In genomic region chr13:99282264-99283231, GRCh38 we compare ENCODE assay signal across 8 cellular contexts. TPM values are rescaled to one million over a fixed set of nuclear protein-coding genes. Genes with fewer than 3 reads are reported as not detected.
DNase-seq lines count a peak whose midpoint lies in the region; ATAC-seq and TF ChIP-seq lines count a peak whose summit lies in the region.

No MANE protein-coding gene starts in this region.

- H3K9me3 Mint-ChIP-seq in chondrocyte (ENCODE audit: low read depth), result no peaks in the 10 kb centered on the region

- H3K27me3 ChIP-seq in right atrium auricular region (no peaks in the 10 kb centered on the region), transverse colon (no peaks in the 10 kb centered on the region), SK-N-SH (ENCODE audit: insufficient read depth) (no peaks in the 10 kb centered on the region)

- in situ Hi-C loops in transverse colon (cut with MboI; ENCODE audit: low pct_ligation_motif_present in 1 of 4, low pct_unique_long_range_greater_than_20kb in 1 of 4, low sequenced_read_pairs in 3 of 4), result no loop called here

- no peak overlapping the region for H3K9ac ChIP-seq in SK-N-SH

- peak; percentile 46 for ATAC-seq in HG03139 (IDR thresholded peaks at IDR 0.05; ENCODE audit: unreplicated experiment)

- POLR2A ChIA-PET in SK-N-SH (lab: Yijun Ruan, JAX), result no interaction called here

- no peaks in the 10 kb centered on the region for H3K9me3 ChIP-seq in right atrium auricular region
- no peaks in the 10 kb centered on the region for H3K9me3 ChIP-seq in transverse colon
- H3K9me3 ChIP-seq in SK-N-SH, result no peaks in the 10 kb centered on the region

- intact Hi-C loops in cardiac septum (cut with DNase I) (no loop called here), transverse colon (cut with DNase I; ENCODE audit: low total_unique reads) (no loop called here)

- H2AFZ ChIP-seq in SK-N-SH (ENCODE audit: low read depth), result no peak overlapping the region

- H3K27ac Mint-ChIP-seq in chondrocyte (ENCODE audit: unreplicated experiment), result peak overlapping the region; percentile 81

- no peak overlapping the region for H3K4me3 Mint-ChIP-seq in chondrocyte (ENCODE audit: unreplicated experiment)

- no peaks in the 10 kb centered on the region for H3K79me2 ChIP-seq in SK-N-SH (ENCODE audit: insufficient read depth)

- peaks cover 62% of the 10 kb centered on the region for H3K4me1 Mint-ChIP-seq in chondrocyte (ENCODE audit: low read depth)

- H3K4me1 ChIP-seq in right atrium auricular region (peaks cover 0 to 48% of the 10 kb centered on the region in 2 donors), transverse colon (peaks cover 3 to 71% (median 43%) of the 10 kb centered on the region in 4 donors), SK-N-SH (ENCODE audit: control insufficient read depth in 1 of 2, insufficient read depth in 2 of 2, low read depth in 1 of 2, low read length in 1 of 2) (peaks cover 6 to 7% of the 10 kb centered on the region in 2 experiments; a peak in 3 of 4 replicates)

- TF ChIP-seq EP300 in transverse colon (IDR thresholded peaks at IDR 0.05; ENCODE audit: low read depth) (no peak), SK-N-SH (IDR thresholded peaks at IDR 0.05; ENCODE audit: borderline replicate concordance in 1 of 2, low read depth in 1 of 2, low read length in 1 of 2) (no peak)

- H3K9me2 ChIP-seq in SK-N-SH, result no peaks in the 10 kb centered on the region

- H3K27ac ChIP-seq in right atrium auricular region, result peak overlapping the region; percentile 51 to 59
- H3K27ac ChIP-seq in transverse colon, result peak overlapping the region; percentile 48 to 63 (median 62)
- H3K27ac ChIP-seq in SK-N-SH (ENCODE audit: low read depth in 2 of 2, low read length in 1 of 2), result peak overlapping the region in 1 of 2 experiments; percentile 60; a peak in 2 of 4 replicates

- TF ChIP-seq RAD21 in SK-N-SH (IDR thresholded peaks at IDR 0.05; ENCODE audit: low read length), result no peak

- peaks cover 11% of the 10 kb centered on the region for H3F3A ChIP-seq in SK-N-SH (replicated peaks; ENCODE audit: insufficient read depth)

- no peak for TF ChIP-seq POLR2A in transverse colon (IDR thresholded peaks at IDR 0.05)

- DNase-seq in right atrium auricular region (ENCODE audit: low spot score) (no peak), cardiac septum (ENCODE audit: low spot score) (no peak), chondrocyte (ENCODE audit: low spot score) (no peak), transverse colon (no peak), SK-N-SH (no peak), dermis blood vessel endothelial cell (no peak)
- DNase-seq in activated effector memory CD4-positive, alpha-beta T cell treated with anti-CD3 and anti-CD28 coated beads, Interleukin-2, amount 50 U/mL, for 16 hours, result no peak

- H3K36me3 ChIP-seq in right atrium auricular region (no peaks in the 10 kb centered on the region), transverse colon (no peaks in the 10 kb centered on the region), SK-N-SH (replicated peaks in 1 of 2; ENCODE audit: control insufficient read depth in 1 of 2, insufficient read depth in 2 of 2, low read length in 1 of 2) (peaks cover 3 to 8% of the 10 kb centered on the region in 2 experiments)

- H3K4me3 ChIP-seq in right atrium auricular region (no peak overlapping the region), transverse colon (no peak overlapping the region), SK-N-SH (ENCODE audit: low read depth in 2 of 2, low read length in 1 of 2) (no peak overlapping the region)

- CTCF ChIA-PET in SK-N-SH (lab: Yijun Ruan, JAX), result interaction anchor here (1.1 to 7.8 kb wide), 4 partner anchors 13 to 154 kb away, joined by 3 to 38 read pairs (median 14); no protein-coding TSS in a partner anchor

- no peak overlapping the region for H3K4me2 ChIP-seq in SK-N-SH

- H3K36me3 Mint-ChIP-seq in chondrocyte (ENCODE audit: low read depth), result peaks cover 7% of the 10 kb centered on the region

- TF ChIP-seq CTCF in right atrium auricular region (IDR thresholded peaks at IDR 0.05) (no peak), chondrocyte (IDR thresholded peaks at IDR 0.05) (no peak), transverse colon (IDR thresholded peaks at IDR 0.05) (no peak), SK-N-SH (IDR thresholded peaks at IDR 0.05) (no peak)

- peaks cover 5% of the 10 kb centered on the region; the same call in 1 of the 2 replicates for H4K20me1 ChIP-seq in SK-N-SH (ENCODE audit: insufficient read depth)

- H3K27me3 Mint-ChIP-seq in chondrocyte (ENCODE audit: low read depth), result no peaks in the 10 kb centered on the region

- WGBS in transverse colon (ENCODE audit: low coverage in 1 of 2), 2 donors, result 54 to 64% methylated on average over 1 of the region's 1 CpG
- 87% methylated on average over 1 of the region's 1 CpG for WGBS in SK-N-SH (ENCODE audit: low lambda C conversion rate)

TF ChIP-seq in SK-N-SH, 30 proteins besides CTCF, POLR2A, EP300 and RAD21:
- no peak for TF ChIP-seq TEAD4 (IDR thresholded peaks at IDR 0.05; ENCODE audit: borderline replicate concordance, insufficient read depth)
- TF ChIP-seq FOXJ3 (CRISPR knock-in tag; IDR thresholded peaks at IDR 0.05), result no peak

RNA-seq across cellular contexts. Expression of gene GPR18, which starts 24.4 kb away (rescaled TPM):
- total RNA-seq in right atrium auricular region, result under 1 TPM in 1 of 2 donors, not detected in 1; 0.28 TPM
- not detected for total RNA-seq in cardiac septum
- total RNA-seq in chondrocyte, result not detected in 3 replicates
- under 1 TPM in 2 of 4 donors, not detected in 2; 0.41 to 0.48 TPM for total RNA-seq in transverse colon
- not detected in 2 replicates for polyA plus RNA-seq in SK-N-SH (2012; rRNA removed)
- polyA plus RNA-seq in SK-N-SH (2012; cell fraction: cytosol; rRNA removed), result not detected in 2 replicates
- not detected in 2 replicates for polyA plus RNA-seq in SK-N-SH (2012; cell fraction: nucleus; rRNA removed)
- not detected in 2 replicates for total RNA-seq in dermis blood vessel endothelial cell

RNA-seq across cellular contexts. Expression of gene GPR183, which starts 24.7 kb away (rescaled TPM):
- 10 to 100 TPM in 1 of 2 donors, 1 to 10 TPM in 1; 7.6 to 13.3 TPM for total RNA-seq in right atrium auricular region
- 1.1 TPM for total RNA-seq in cardiac septum
- 0.63 to 5.7 TPM (median 5.7 TPM) in 3 replicates for total RNA-seq in chondrocyte
- 10 to 100 TPM in 1 of 4 donors, 1 to 10 TPM in 3; 3.0 to 14.6 (median 6.5) TPM for total RNA-seq in transverse colon
- polyA plus RNA-seq in SK-N-SH (2012; rRNA removed), result 0.07 and 0.10 TPM in 2 replicates
- 0.03 and 0.24 TPM in 2 replicates for polyA plus RNA-seq in SK-N-SH (2012; cell fraction: cytosol; rRNA removed)
- 0.10 TPM in 1 of 2 replicates, not detected in the other for polyA plus RNA-seq in SK-N-SH (2012; cell fraction: nucleus; rRNA removed)
- total RNA-seq in dermis blood vessel endothelial cell, result 0.09 and 0.34 TPM in 2 replicates
